ENCODE assay signal across 11 cellular contexts in genomic region chr2:60337142-60337497, GRCh38.
DNase-seq lines count a peak whose midpoint lies in the region; ATAC-seq and TF ChIP-seq lines count a peak whose summit lies in the region.
"Had no signal": no experiment of that assay in that cellular context is flagged by ENCODE, and none has a peak within 500 bp of the region (broad histone marks: within the 10 kb centered on the region; RNA-seq: fewer than 3 reads in every experiment).

No MANE protein-coding gene starts in this region.

- H2BK12ac ChIP-seq in neuronal stem cell (ENCODE audit: low read length): no peak overlapping the region

- no peak overlapping the region for H3K27ac Mint-ChIP-seq in natural killer cell treated with Interleukin-12 subunit alpha and Interleukin-12 subunit beta and Interleukin-15 and Interleukin-18, amount 100 ng/mL, for 72 hours

- TF ChIP-seq CTCF in GM13977 (IDR thresholded peaks at IDR 0.05; ENCODE audit: extremely low read depth, insufficient read depth, missing control alignments) (peak; percentile 35), WERI-Rb-1 (IDR thresholded peaks at IDR 0.05; ENCODE audit: low read depth, low read length) (peak; percentile 34; the same call in 1 of the 2 replicates)

- H2BK15ac ChIP-seq in neuronal stem cell (ENCODE audit: low read length): no peak overlapping the region

- no peak overlapping the region for H3K27ac ChIP-seq in WERI-Rb-1
- H3K27ac ChIP-seq in neuronal stem cell (replicated peaks; ENCODE audit: low read length): no peak overlapping the region

- H3K9me3 ChIP-seq in WERI-Rb-1 (ENCODE audit: severe bottlenecking) (no peaks in the 10 kb centered on the region), neuronal stem cell (replicated peaks in 1 of 2; ENCODE audit: control insufficient read depth in 2 of 2, insufficient read depth in 1 of 2, low read depth in 1 of 2, low read length in 2 of 2) (no peaks in the 10 kb centered on the region)

- no peak overlapping the region for H2BK120ac ChIP-seq in neuronal stem cell (ENCODE audit: low read depth, low read length)

- DNase-seq in GM13977 (ENCODE audit: low spot score): no peak
- no peak for DNase-seq in WERI-Rb-1
- no peak for DNase-seq in neuronal stem cell (ENCODE audit: low spot score)
- no peak for DNase-seq in cerebellar nuclear complex (lab: John Stamatoyannopoulos, UW)
- no peak for DNase-seq in AG08395 (ENCODE audit: low spot score)
- no peak for DNase-seq in natural killer cell treated with Interleukin-12 subunit alpha and Interleukin-12 subunit beta and Interleukin-15 and Interleukin-18, amount 100 ng/mL, for 72 hours (ENCODE audit: low spot score)
- DNase-seq: amniotic stem cell, GF-D8, Kasumi-1, OCI-M1 had no signal

- H3K4me3 ChIP-seq in WERI-Rb-1 (ENCODE audit: low read depth, low read length) (no peak overlapping the region), neuronal stem cell (ENCODE audit: low read length in 2 of 2) (no peak overlapping the region)

- no CpG with 5 or more reads among the region's 4 CpGs for WGBS in neuronal stem cell (ENCODE audit: extremely low coverage in 2 of 2, insufficient read length in 2 of 2, insufficient replicate concordance in 1 of 2), 2 donors

- H3K9ac ChIP-seq in neuronal stem cell (ENCODE audit: low read depth, low read length, poor library complexity): no peak overlapping the region

- H3K27me3 Mint-ChIP-seq in natural killer cell treated with Interleukin-12 subunit alpha and Interleukin-12 subunit beta and Interleukin-15 and Interleukin-18, amount 100 ng/mL, for 72 hours: peaks cover 9 to 20% of the 10 kb centered on the region in 2 donors

- no peak overlapping the region for H3K14ac ChIP-seq in neuronal stem cell (ENCODE audit: low read length)

- H3K27me3 ChIP-seq in WERI-Rb-1 (ENCODE audit: insufficient read depth, low read depth, severe bottlenecking): no peaks in the 10 kb centered on the region
- no peaks in the 10 kb centered on the region for H3K27me3 ChIP-seq in neuronal stem cell (ENCODE audit: control insufficient read depth in 3 of 3, insufficient read depth in 3 of 3, low read depth in 1 of 3, low read length in 3 of 3)

- H3K36me3 Mint-ChIP-seq in natural killer cell treated with Interleukin-12 subunit alpha and Interleukin-12 subunit beta and Interleukin-15 and Interleukin-18, amount 100 ng/mL, for 72 hours: no peaks in the 10 kb centered on the region

- H2AK5ac ChIP-seq in neuronal stem cell (ENCODE audit: low read depth, low read length): no peak overlapping the region

- H4K8ac ChIP-seq in neuronal stem cell (ENCODE audit: low read depth, low read length): no peak overlapping the region

- H3K9me3 Mint-ChIP-seq in natural killer cell treated with Interleukin-12 subunit alpha and Interleukin-12 subunit beta and Interleukin-15 and Interleukin-18, amount 100 ng/mL, for 72 hours: no peaks in the 10 kb centered on the region

- peak; percentile 43 for ATAC-seq in HG03159 (IDR thresholded peaks at IDR 0.05; ENCODE audit: unreplicated experiment)
- ATAC-seq in natural killer cell treated with Interleukin-12 subunit alpha and Interleukin-12 subunit beta and Interleukin-15 and Interleukin-18, amount 100 ng/mL, for 72 hours: no peak

- H4K91ac ChIP-seq in neuronal stem cell (ENCODE audit: low read depth, low read length, poor library complexity): no peak overlapping the region

- no peaks in the 10 kb centered on the region for H3K4me1 Mint-ChIP-seq in natural killer cell treated with Interleukin-12 subunit alpha and Interleukin-12 subunit beta and Interleukin-15 and Interleukin-18, amount 100 ng/mL, for 72 hours (ENCODE audit: low read depth in 2 of 2)

- H3K4me3 Mint-ChIP-seq in natural killer cell treated with Interleukin-12 subunit alpha and Interleukin-12 subunit beta and Interleukin-15 and Interleukin-18, amount 100 ng/mL, for 72 hours: no peak overlapping the region

- no peak overlapping the region for H2AFZ ChIP-seq in neuronal stem cell (ENCODE audit: low read length)

- H2BK5ac ChIP-seq in neuronal stem cell (ENCODE audit: low read length): no peak overlapping the region

- no peaks in the 10 kb centered on the region for H3K36me3 ChIP-seq in WERI-Rb-1
- H3K36me3 ChIP-seq in neuronal stem cell (replicated peaks in 1 of 2; ENCODE audit: control insufficient read depth in 2 of 2, insufficient read depth in 2 of 2, low read length in 2 of 2): no peaks in the 10 kb centered on the region

- peaks cover 0 to 4% of the 10 kb centered on the region in 2 donors for H3K4me1 ChIP-seq in neuronal stem cell (ENCODE audit: control insufficient read depth in 2 of 2, insufficient read depth in 1 of 2, low read depth in 1 of 2, low read length in 2 of 2)

- H3K4ac ChIP-seq in neuronal stem cell (ENCODE audit: low read length): no peak overlapping the region

- in situ Hi-C loops in GM13977 (cut with MboI; ENCODE audit: low pct_unique_long_range_greater_than_20kb, low sequenced_read_pairs, unreplicated experiment): no loop called here

- H3K23ac ChIP-seq in neuronal stem cell (ENCODE audit: low read depth, low read length, poor library complexity): no peak overlapping the region

- no peak overlapping the region for H3K4me2 ChIP-seq in neuronal stem cell (ENCODE audit: insufficient read depth, low read length, poor library complexity, severe bottlenecking)

- H3K18ac ChIP-seq in neuronal stem cell (ENCODE audit: low read length): peak overlapping the region; percentile 9

- no peaks in the 10 kb centered on the region for H3K79me1 ChIP-seq in neuronal stem cell (ENCODE audit: low read depth, low read length)
